14 cellular contexts compared by ENCODE assay signal in genomic region chr18:46680784-46681695, GRCh38. TPM values are rescaled to one million over a fixed set of nuclear protein-coding genes. Genes with fewer than 3 reads are reported as not detected.
"Had no signal": no experiment of that assay in that cellular context is flagged by ENCODE, and none has a peak within 500 bp of the region (broad histone marks: within the 10 kb centered on the region; RNA-seq: fewer than 3 reads in every experiment).

No MANE protein-coding gene starts in this region.

- H3K9me3 Mint-ChIP-seq: activated CD4-positive, alpha-beta memory T cell treated with anti-CD3 and anti-CD28 coated beads, Interleukin-2, amount 10 ng/mL, durations not matched to agents 7 days and 5 days; activated naive CD8-positive, alpha-beta T cell treated with anti-CD3 and anti-CD28 coated beads, Interleukin-2, amount 10 ng/mL, durations not matched to agents 7 days and 5 days; nephron had no signal

- H3K27ac ChIP-seq: VCaP had no signal

- H3K36me3 Mint-ChIP-seq: activated naive CD8-positive, alpha-beta T cell treated with anti-CD3 and anti-CD28 coated beads, Interleukin-2, amount 10 ng/mL, durations not matched to agents 7 days and 5 days had no signal

- H3K4me1 Mint-ChIP-seq: activated CD4-positive, alpha-beta memory T cell treated with anti-CD3 and anti-CD28 coated beads, Interleukin-2, amount 10 ng/mL, durations not matched to agents 7 days and 5 days; activated CD4-positive, alpha-beta T cell treated with anti-CD3 and anti-CD28 coated beads for 36 hours; activated naive CD8-positive, alpha-beta T cell treated with anti-CD3 and anti-CD28 coated beads, Interleukin-2, amount 10 ng/mL, durations not matched to agents 7 days and 5 days had no signal

- H3K27me3 Mint-ChIP-seq: activated CD4-positive, alpha-beta memory T cell treated with anti-CD3 and anti-CD28 coated beads, Interleukin-2, amount 10 ng/mL, durations not matched to agents 7 days and 5 days had no signal

- DNase-seq: activated CD4-positive, alpha-beta memory T cell treated with anti-CD3 and anti-CD28 coated beads, Interleukin-2, amount 10 ng/mL, durations not matched to agents 7 days and 5 days; activated CD4-positive, alpha-beta T cell treated with anti-CD3 and anti-CD28 coated beads for 36 hours; activated naive CD8-positive, alpha-beta T cell treated with anti-CD3 and anti-CD28 coated beads, Interleukin-2, amount 10 ng/mL, durations not matched to agents 7 days and 5 days; activated T-cell treated with anti-CD3 and anti-CD28 coated beads, Interleukin-2, amount 50 U/mL, for 48 hours; mesendoderm; stimulated activated CD4-positive, alpha-beta T cell treated with anti-CD3 and anti-CD28 coated beads, Interleukin-4, amount 100 ng/mL, for 1 hour; T1000 had no signal

- H3K27ac Mint-ChIP-seq: activated CD4-positive, alpha-beta memory T cell treated with anti-CD3 and anti-CD28 coated beads, Interleukin-2, amount 10 ng/mL, durations not matched to agents 7 days and 5 days; activated CD4-positive, alpha-beta T cell treated with anti-CD3 and anti-CD28 coated beads for 36 hours; activated naive CD8-positive, alpha-beta T cell treated with anti-CD3 and anti-CD28 coated beads, Interleukin-2, amount 10 ng/mL, durations not matched to agents 7 days and 5 days; nephron had no signal

- H3K4me3 Mint-ChIP-seq: activated CD4-positive, alpha-beta memory T cell treated with anti-CD3 and anti-CD28 coated beads, Interleukin-2, amount 10 ng/mL, durations not matched to agents 7 days and 5 days; activated CD4-positive, alpha-beta T cell treated with anti-CD3 and anti-CD28 coated beads for 36 hours; activated naive CD8-positive, alpha-beta T cell treated with anti-CD3 and anti-CD28 coated beads, Interleukin-2, amount 10 ng/mL, durations not matched to agents 7 days and 5 days; nephron had no signal

- FAIRE-seq: keratinocyte had no signal

- ATAC-seq: activated CD4-positive, alpha-beta T cell treated with anti-CD3 and anti-CD28 coated beads for 36 hours; esophagus mucosa had no signal

RNA-seq across cellular contexts. Expression of gene LOXHD1, which starts 24.0 kb away (rescaled TPM):
- total RNA-seq: activated CD4-positive, alpha-beta memory T cell treated with anti-CD3 and anti-CD28 coated beads, Interleukin-2, amount 10 ng/mL, durations not matched to agents 7 days and 5 days; chondrocyte; pulmonary artery endothelial cell had no signal
- polyA plus RNA-seq: keratinocyte, liver had no signal
